ENCODE assay signal across 10 cellular contexts in genomic region chr20:46699651-46700359, GRCh38. TPM values are rescaled to one million over a fixed set of nuclear protein-coding genes. Genes with fewer than 3 reads are reported as not detected.
DNase-seq lines count a peak whose midpoint lies in the region; ATAC-seq, FAIRE-seq and TF ChIP-seq lines count a peak whose summit lies in the region.
"Had no signal": no experiment of that assay in that cellular context is flagged by ENCODE, and none has a peak within 500 bp of the region (broad histone marks: within the 10 kb centered on the region; RNA-seq: fewer than 3 reads in every experiment).

No MANE protein-coding gene starts in this region.

- no peak overlapping the region for H3K27ac ChIP-seq in naive thymus-derived CD4-positive, alpha-beta T cell (ENCODE audit: low read depth, low read length)
- no peak overlapping the region for H3K27ac ChIP-seq in prostate gland

- H3K9me3 ChIP-seq in naive thymus-derived CD4-positive, alpha-beta T cell (ENCODE audit: control insufficient read depth in 2 of 3, low read length in 3 of 3): no peaks in the 10 kb centered on the region
- no peaks in the 10 kb centered on the region for H3K9me3 ChIP-seq in prostate gland

- CTCF ChIA-PET in naive thymus-derived CD4-positive, alpha-beta T cell (lab: Charles Lee): no interaction called here

- 57% methylated on average over 12 of the region's 12 CpGs for WGBS in prostate gland

- TF ChIP-seq POLR2A in NB4 (IDR thresholded peaks at IDR 0.05; ENCODE audit: extremely low read depth, insufficient read length): no peak
- TF ChIP-seq POLR2A in prostate gland (IDR thresholded peaks at IDR 0.05): no peak

- H3K4me3 Mint-ChIP-seq in brain: peak overlapping the region in 1 of 5 experiments; percentile 34
- no peak overlapping the region for H3K4me3 Mint-ChIP-seq in naive thymus-derived CD4-positive, alpha-beta T cell

- DNase-seq in NB4 (ENCODE audit: low read depth) (peak; percentile 70), germinal center (ENCODE audit: low spot score) (no peak), prostate gland (ENCODE audit: low spot score) (no peak), frontal cortex (ENCODE audit: low spot score in 2 of 2) (no peak)
- no peak for DNase-seq in naive thymus-derived CD4-positive, alpha-beta T cell
- DNase-seq in activated naive CD4-positive, alpha-beta T cell treated with anti-CD3 and anti-CD28 coated beads, Interleukin-2, amount 50 U/mL, for 16 hours: no peak
- DNase-seq: H7 had no signal

- peak; percentile 41 for ATAC-seq in naive thymus-derived CD4-positive, alpha-beta T cell

- intact Hi-C loops in naive thymus-derived CD4-positive, alpha-beta T cell (cut with micrococcal nuclease): no loop called here
- intact Hi-C loops in prostate gland (cut with DNase I): no loop called here

- peak overlapping the region in 3 of 5 experiments; percentile 52 to 80 (median 73) for H3K27ac Mint-ChIP-seq in brain
- no peak overlapping the region for H3K27ac Mint-ChIP-seq in naive thymus-derived CD4-positive, alpha-beta T cell

- no peaks in the 10 kb centered on the region for H3K27me3 ChIP-seq in naive thymus-derived CD4-positive, alpha-beta T cell (ENCODE audit: control insufficient read depth in 2 of 2, insufficient read depth in 2 of 2, low read length in 2 of 2)
- no peaks in the 10 kb centered on the region for H3K27me3 ChIP-seq in prostate gland (replicated peaks; ENCODE audit: insufficient read depth)

- POLR2A ChIA-PET in naive thymus-derived CD4-positive, alpha-beta T cell (lab: Charles Lee): no interaction called here

- H3K4me1 ChIP-seq in naive thymus-derived CD4-positive, alpha-beta T cell (ENCODE audit: control insufficient read depth in 2 of 2, insufficient read depth in 2 of 2, low read length in 2 of 2): no peaks in the 10 kb centered on the region
- no peaks in the 10 kb centered on the region for H3K4me1 ChIP-seq in prostate gland (replicated peaks)

- H3K4me3 ChIP-seq in NB4 (ENCODE audit: low read depth, low read length) (no peak overlapping the region), prostate gland (no peak overlapping the region)
- no peak overlapping the region for H3K4me3 ChIP-seq in naive thymus-derived CD4-positive, alpha-beta T cell (ENCODE audit: low read length)

- TF ChIP-seq CTCF in GM12873 (IDR thresholded peaks at IDR 0.05; ENCODE audit: insufficient read depth, low read depth, low read length, missing control alignments) (peak; percentile 71), NB4 (IDR thresholded peaks at IDR 0.05; ENCODE audit: low read depth, low read length) (peak; percentile 96), brain (conservative IDR thresholded peaks at IDR 0.05) (peak in 1 of 2 experiments; percentile 44), prostate gland (IDR thresholded peaks at IDR 0.05) (peak in 2 of 4 experiments; percentile 27 to 48)

- H3K36me3 Mint-ChIP-seq in brain: no peaks in the 10 kb centered on the region
- peaks cover 0 to 4% (median 0%) of the 10 kb centered on the region in 5 donors for H3K36me3 Mint-ChIP-seq in naive thymus-derived CD4-positive, alpha-beta T cell

- H3K27me3 Mint-ChIP-seq in brain: peaks cover 9% of the 10 kb centered on the region
- H3K27me3 Mint-ChIP-seq in naive thymus-derived CD4-positive, alpha-beta T cell: peaks cover 20 to 49% (median 35%) of the 10 kb centered on the region in 5 donors

- no peak for FAIRE-seq in frontal cortex (lab: Jason Lieb, UNC)

- H3K36me3 ChIP-seq in naive thymus-derived CD4-positive, alpha-beta T cell (ENCODE audit: control insufficient read depth in 2 of 3, insufficient read depth in 3 of 3, low read length in 3 of 3): no peaks in the 10 kb centered on the region
- H3K36me3 ChIP-seq in prostate gland: no peaks in the 10 kb centered on the region

- peaks cover 0 to 21% (median 8%) of the 10 kb centered on the region in 5 experiments for H3K9me3 Mint-ChIP-seq in brain
- peaks cover 0 to 9% (median 0%) of the 10 kb centered on the region in 11 donors for H3K9me3 Mint-ChIP-seq in naive thymus-derived CD4-positive, alpha-beta T cell

- H3K4me1 Mint-ChIP-seq in brain: peaks cover 52% of the 10 kb centered on the region
- peaks cover 0 to 4% (median 0%) of the 10 kb centered on the region in 7 donors for H3K4me1 Mint-ChIP-seq in naive thymus-derived CD4-positive, alpha-beta T cell

RNA-seq across cellular contexts. Expression of gene SLC2A10, which starts 9.6 kb away (rescaled TPM):
- 1.1 TPM for polyA plus RNA-seq in brain (ENCODE audit: insufficient read depth, low read depth, low replicate concordance)
- total RNA-seq in naive thymus-derived CD4-positive, alpha-beta T cell: under 1 TPM in 2 of 5 experiments, not detected in 3; 0.05 to 0.17 TPM
- polyA plus RNA-seq in naive thymus-derived CD4-positive, alpha-beta T cell: not detected
- total RNA-seq in prostate gland (10 to 100 TPM; 49.8 to 54.9 TPM), frontal cortex (3.7 TPM)
- total RNA-seq: T-helper 2 cell treated with Interferon-gamma antibody and Interleukin-4, amounts not matched to agents 100 ng/mL and 5 ng/mL, for 36 hours had no signal

RNA-seq across cellular contexts. Expression of gene TP53RK, which starts 10.6 kb away (rescaled TPM):
- polyA plus RNA-seq in brain (ENCODE audit: insufficient read depth, low read depth, low replicate concordance): 8.3 TPM
- 10 to 100 TPM in 3 of 5 experiments, 1 to 10 TPM in 2; 4.4 to 27.7 (median 17.7) TPM for total RNA-seq in naive thymus-derived CD4-positive, alpha-beta T cell
- 10 to 100 TPM; 11.2 to 16.2 TPM for polyA plus RNA-seq in naive thymus-derived CD4-positive, alpha-beta T cell
- total RNA-seq in prostate gland: 10 to 100 TPM; 23.2 to 29.6 TPM
- 51.0 TPM for total RNA-seq in frontal cortex

RNA-seq across cellular contexts. Expression of gene SLC13A3, which starts 48.5 kb away (rescaled TPM):
- polyA plus RNA-seq in brain (ENCODE audit: insufficient read depth, low read depth, low replicate concordance): 10.3 TPM
- under 1 TPM in 4 of 5 experiments, not detected in 1; 0.16 to 0.41 (median 0.30) TPM for total RNA-seq in naive thymus-derived CD4-positive, alpha-beta T cell
- polyA plus RNA-seq in naive thymus-derived CD4-positive, alpha-beta T cell: not detected
- 10 to 100 TPM; 10.5 to 16.9 TPM for total RNA-seq in prostate gland
- 10.2 TPM for total RNA-seq in frontal cortex
- total RNA-seq: T-helper 2 cell treated with Interferon-gamma antibody and Interleukin-4, amounts not matched to agents 100 ng/mL and 5 ng/mL, for 36 hours had no signal

Comparison
In these comparisons a context has a peak if more than half of its experiments do, and no peak if none do; other contexts are left out.
1. H3K27ac Mint-ChIP-seq: peak in brain (3 of 5); none in naive thymus-derived CD4-positive, alpha-beta T cell (0 of 9).
2. RNA of gene SLC2A10, which starts 9.6 kb away (total RNA-seq): 49.8 to 54.9 TPM in prostate gland; 3.7 TPM in frontal cortex (single experiment) and 0.05 to 0.17 TPM in naive thymus-derived CD4-positive, alpha-beta T cell; every median in the first group is over 10 times any median in the second.